In the genomic region with DNA sequence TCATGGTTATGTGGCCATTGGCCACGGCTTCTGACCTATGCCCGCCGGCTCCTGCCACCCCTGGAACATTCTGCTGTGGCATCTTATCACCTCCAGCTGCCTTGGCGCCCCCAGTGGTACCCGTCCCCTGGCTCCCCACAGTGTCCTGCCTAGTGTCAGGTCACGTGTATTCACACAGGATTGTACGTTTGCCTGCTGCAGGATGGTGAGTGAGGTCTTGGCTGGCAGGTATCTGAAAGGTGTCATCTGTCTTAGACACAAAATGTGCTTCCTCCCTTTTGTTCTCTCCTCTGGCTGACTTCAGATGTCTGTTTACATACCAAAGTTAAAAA, we compare ENCODE assay signal across 8 cellular contexts. TPM values are rescaled to one million over a fixed set of nuclear protein-coding genes. Genes with fewer than 3 reads are reported as not detected.
DNase-seq lines count a peak whose midpoint lies in the region; ATAC-seq and TF ChIP-seq lines count a peak whose summit lies in the region.

No MANE protein-coding gene starts in this region.

- H3K9me3 Mint-ChIP-seq in effector memory CD8-positive, alpha-beta T cell = no peaks in the 10 kb centered on the region
- H3K9me3 Mint-ChIP-seq in natural killer cell treated with Interleukin-12 subunit alpha and Interleukin-12 subunit beta and Interleukin-15 and Interleukin-18, amount 100 ng/mL, for 72 hours = no peaks in the 10 kb centered on the region

- intact Hi-C loops in PC-3 (cut with micrococcal nuclease) = no loop called here

- H3K4me3 ChIP-seq in PC-3 (ENCODE audit: low read length) (no peak overlapping the region), HAP-1 (no peak overlapping the region)

- H2AFZ ChIP-seq in PC-3 (ENCODE audit: low read length) = no peak overlapping the region

- DNase-seq in PC-3 (no peak), NCI-H526 treated with DMSO at 0.1 percent for 48 hours (lab: John Stamatoyannopoulos, UW) (no peak), NCI-H2171 treated with DMSO at 0.1 percent for 48 hours (lab: John Stamatoyannopoulos, UW) (no peak), HAP-1 (ENCODE audit: low spot score in 2 of 2) (no peak)
- no peak for DNase-seq in effector memory CD8-positive, alpha-beta T cell
- DNase-seq in natural killer cell treated with Interleukin-12 subunit alpha and Interleukin-12 subunit beta and Interleukin-15 and Interleukin-18, amount 100 ng/mL, for 72 hours (ENCODE audit: low spot score) = no peak

- no peaks in the 10 kb centered on the region for H3K9me2 ChIP-seq in PC-3 (replicated peaks; ENCODE audit: low read length)

- no TSS peak for BruUV-seq in PC-3 (replicated peaks; lab: Mats Ljungman, UMichigan)

- no peaks in the 10 kb centered on the region for H3K79me2 ChIP-seq in PC-3 (ENCODE audit: low read length)

- CTCF ChIA-PET in PC-3 (lab: Charles Lee) = no interaction called here

- ATAC-seq in PC-3 (no peak), GM19324 (IDR thresholded peaks at IDR 0.05; ENCODE audit: low FRiP score, unreplicated experiment) (no peak)
- ATAC-seq in effector memory CD8-positive, alpha-beta T cell (replicated peaks) = peak; percentile 7
- no peak for ATAC-seq in natural killer cell treated with Interleukin-12 subunit alpha and Interleukin-12 subunit beta and Interleukin-15 and Interleukin-18, amount 100 ng/mL, for 72 hours

- peaks cover 38% of the 10 kb centered on the region for H3F3A ChIP-seq in PC-3 (ENCODE audit: low read length, unreplicated experiment)

- no peak overlapping the region for H3K9ac ChIP-seq in PC-3 (ENCODE audit: low read length)

- TF ChIP-seq CTCF in C4-2B (conservative IDR thresholded peaks at IDR 0.05) (no peak), PC-3 (conservative IDR thresholded peaks at IDR 0.05; ENCODE audit: low read depth, low read length) (no peak)

- H3K9me3 ChIP-seq in PC-3 (ENCODE audit: low read length) = peaks cover 22% of the 10 kb centered on the region
- no peaks in the 10 kb centered on the region for H3K9me3 ChIP-seq in HAP-1

- H3K36me3 ChIP-seq in PC-3 (ENCODE audit: low read depth, low read length) (peaks cover 45% of the 10 kb centered on the region), HAP-1 (replicated peaks) (peaks cover 59% of the 10 kb centered on the region)

- POLR2A ChIA-PET in PC-3 (lab: Charles Lee; ENCODE audit: unreplicated experiment) = no interaction called here

- H3K4me1 ChIP-seq in PC-3 (ENCODE audit: insufficient read depth, low read length) (no peaks in the 10 kb centered on the region), HAP-1 (no peaks in the 10 kb centered on the region)

- no peak overlapping the region for H3K4me2 ChIP-seq in PC-3 (ENCODE audit: low read length)

- H3K27me3 ChIP-seq in PC-3 (ENCODE audit: low read length) (no peaks in the 10 kb centered on the region), HAP-1 (ENCODE audit: low read depth) (no peaks in the 10 kb centered on the region)

- peaks cover 3 to 5% of the 10 kb centered on the region in 2 donors for H3K4me1 Mint-ChIP-seq in effector memory CD8-positive, alpha-beta T cell (ENCODE audit: low read depth in 2 of 2)
- peaks cover 15 to 21% of the 10 kb centered on the region in 2 donors for H3K4me1 Mint-ChIP-seq in natural killer cell treated with Interleukin-12 subunit alpha and Interleukin-12 subunit beta and Interleukin-15 and Interleukin-18, amount 100 ng/mL, for 72 hours (ENCODE audit: low read depth in 2 of 2)

- H3K4me3 Mint-ChIP-seq in effector memory CD8-positive, alpha-beta T cell = peak overlapping the region in 1 of 2 donors; percentile 57
- peak overlapping the region; percentile 45 for H3K4me3 Mint-ChIP-seq in natural killer cell treated with Interleukin-12 subunit alpha and Interleukin-12 subunit beta and Interleukin-15 and Interleukin-18, amount 100 ng/mL, for 72 hours

- H4K20me1 ChIP-seq in PC-3 (ENCODE audit: low read length) = peaks cover 7% of the 10 kb centered on the region; the same call in 1 of the 2 replicates

- H3K27ac Mint-ChIP-seq in effector memory CD8-positive, alpha-beta T cell = peak overlapping the region; percentile 93 to 94
- peak overlapping the region; percentile 92 to 97 for H3K27ac Mint-ChIP-seq in natural killer cell treated with Interleukin-12 subunit alpha and Interleukin-12 subunit beta and Interleukin-15 and Interleukin-18, amount 100 ng/mL, for 72 hours

- peaks cover 42% of the 10 kb centered on the region for H3K36me3 Mint-ChIP-seq in effector memory CD8-positive, alpha-beta T cell (ENCODE audit: insufficient read depth)
- H3K36me3 Mint-ChIP-seq in natural killer cell treated with Interleukin-12 subunit alpha and Interleukin-12 subunit beta and Interleukin-15 and Interleukin-18, amount 100 ng/mL, for 72 hours = peaks cover 18% of the 10 kb centered on the region

- H3K27ac ChIP-seq in C4-2B = peak overlapping the region; percentile 84
- peak overlapping the region; percentile 83 for H3K27ac ChIP-seq in PC-3 (ENCODE audit: low read length)

- no peaks in the 10 kb centered on the region for H3K27me3 Mint-ChIP-seq in effector memory CD8-positive, alpha-beta T cell
- H3K27me3 Mint-ChIP-seq in natural killer cell treated with Interleukin-12 subunit alpha and Interleukin-12 subunit beta and Interleukin-15 and Interleukin-18, amount 100 ng/mL, for 72 hours = no peaks in the 10 kb centered on the region

- in situ Hi-C loops in HAP-1 (cut with MboI; ENCODE audit: low sequenced_read_pairs) = no loop called here

RNA-seq across cellular contexts. Expression of a gene that starts 24.9 kb away (rescaled TPM):
- total RNA-seq in PC-3 (2014; rRNA removed) = 19.2 and 21.1 TPM in 2 replicates
- not detected for total RNA-seq in natural killer cell treated with Interleukin-12 subunit alpha and Interleukin-12 subunit beta and Interleukin-15 and Interleukin-18, amount 100 ng/mL, for 72 hours

RNA-seq across cellular contexts. Expression of a gene that starts 45.8 kb away (rescaled TPM):
- total RNA-seq in PC-3 (2014; rRNA removed) = 128 and 139 TPM in 2 replicates
- 10 to 100 TPM; 44.2 to 55.5 TPM for total RNA-seq in natural killer cell treated with Interleukin-12 subunit alpha and Interleukin-12 subunit beta and Interleukin-15 and Interleukin-18, amount 100 ng/mL, for 72 hours

Comparison
In these comparisons a context has a peak if more than half of its experiments do, and no peak if none do; other contexts are left out.
1. RNA of a gene that starts 24.9 kb away (total RNA-seq): 19.2 to 21.1 TPM in PC-3; not detected in natural killer cell treated with Interleukin-12 subunit alpha and Interleukin-12 subunit beta and Interleukin-15 and Interleukin-18, amount 100 ng/mL, for 72 hours; every median in the first group is over 10 times any median in the second.